ENCODE assay signal across 18 cellular contexts in genomic region chr4:8009710-8010534, GRCh38.
A peak's percentile ranks its signal among the peaks of the same experiment; 100 is the strongest.
DNase-seq lines count a peak whose midpoint lies in the region; ATAC-seq and TF ChIP-seq lines count a peak whose summit lies in the region.
"Had no signal": no experiment of that assay in that cellular context is flagged by ENCODE, and none has a peak within 500 bp of the region (broad histone marks: within the 10 kb centered on the region; RNA-seq: fewer than 3 reads in every experiment).

No MANE protein-coding gene starts in this region.

- H3K79me2 ChIP-seq in neural cell (replicated peaks; ENCODE audit: insufficient read depth, low read length), result no peaks in the 10 kb centered on the region

- no peaks in the 10 kb centered on the region for H3K36me3 Mint-ChIP-seq in type B pancreatic cell
- H3K36me3 Mint-ChIP-seq: activated naive CD4-positive, alpha-beta T cell treated with anti-CD3 and anti-CD28 coated beads, Interleukin-2, amount 50 U/mL, for 72 hours had no signal

- H3K9me3 Mint-ChIP-seq in type B pancreatic cell, result no peaks in the 10 kb centered on the region
- H3K9me3 Mint-ChIP-seq: activated naive CD4-positive, alpha-beta T cell treated with anti-CD3 and anti-CD28 coated beads, Interleukin-2, amount 50 U/mL, for 72 hours; stimulated activated naive CD8-positive, alpha-beta T cell treated with anti-CD3 and anti-CD28 coated beads, Interleukin-15, Interleukin-2, amounts not matched to agents 100 ng/mL and 50 ng/mL, for 24 hours had no signal

- intact Hi-C loops in Right ventricle myocardium superior (cut with DNase I), result no loop called here
- intact Hi-C loops in colonic mucosa (cut with DNase I), result no loop called here

- no peak for ATAC-seq in Right ventricle myocardium superior (ENCODE audit: poor library complexity)
- ATAC-seq in HG03095 (IDR thresholded peaks at IDR 0.05; ENCODE audit: unreplicated experiment), result no peak
- no peak for ATAC-seq in GM21390 (IDR thresholded peaks at IDR 0.05; ENCODE audit: unreplicated experiment)
- ATAC-seq: activated naive CD4-positive, alpha-beta T cell treated with anti-CD3 and anti-CD28 coated beads, Interleukin-2, amount 50 U/mL, for 72 hours; K562 had no signal

- H4K20me1 ChIP-seq in neural cell (ENCODE audit: insufficient read depth), result no peaks in the 10 kb centered on the region

- no peak overlapping the region for H3K9ac ChIP-seq in colonic mucosa (ENCODE audit: low read depth in 2 of 2, low read length in 2 of 2)
- H3K9ac ChIP-seq in neural cell (ENCODE audit: low read length), result peak overlapping the region; percentile 65

- peak overlapping the region; percentile 67 for H3K27ac Mint-ChIP-seq in type B pancreatic cell
- H3K27ac Mint-ChIP-seq: activated naive CD4-positive, alpha-beta T cell treated with anti-CD3 and anti-CD28 coated beads, Interleukin-2, amount 50 U/mL, for 72 hours; stimulated activated naive CD8-positive, alpha-beta T cell treated with anti-CD3 and anti-CD28 coated beads, Interleukin-15, Interleukin-2, amounts not matched to agents 100 ng/mL and 50 ng/mL, for 24 hours had no signal

- DNase-seq in cardiac muscle cell (ENCODE audit: low read depth in 1 of 2, low spot score in 1 of 2) (no peak), Right ventricle myocardium superior (no peak), colonic mucosa (peak; percentile 48), type B pancreatic cell (ENCODE audit: extremely low spot score, unreplicated experiment) (no peak), HEK293T (ENCODE audit: extremely low spot score) (no peak)
- DNase-seq: activated CD8-positive, alpha-beta memory T cell treated with anti-CD3 and anti-CD28 coated beads, Interleukin-2, amount 50 U/mL, for 4 hours; effector CD4-positive, alpha-beta T cell; kidney glomerular epithelial cell; T1000 had no signal

- H3K4me3 ChIP-seq in cardiac muscle cell, result no peak overlapping the region
- H3K4me3 ChIP-seq in colonic mucosa, result no peak overlapping the region
- peak overlapping the region; percentile 55 for H3K4me3 ChIP-seq in neural cell (ENCODE audit: low read length)
- H3K4me3 ChIP-seq: K562, SJSA1 had no signal

- CTCF ChIA-PET in HEK293T (lab: Yijun Ruan, JAX), result no interaction called here

- no peak for TF ChIP-seq EP300 in neural cell (conservative IDR thresholded peaks at IDR 0.05; ENCODE audit: poor library complexity, severe bottlenecking)

- peaks cover 35% of the 10 kb centered on the region for H3K4me1 Mint-ChIP-seq in type B pancreatic cell (ENCODE audit: unreplicated experiment)

- H3K9me2 ChIP-seq in neural cell (ENCODE audit: insufficient read depth, low read length), result no peaks in the 10 kb centered on the region

- H3K4me2 ChIP-seq in neural cell (ENCODE audit: low read length), result peak overlapping the region; percentile 38

- no peaks in the 10 kb centered on the region for H3F3A ChIP-seq in neural cell (ENCODE audit: insufficient read depth, low read length, poor library complexity, severe bottlenecking)

- H3K27me3 Mint-ChIP-seq in type B pancreatic cell, result no peaks in the 10 kb centered on the region
- H3K27me3 Mint-ChIP-seq: stimulated activated naive CD8-positive, alpha-beta T cell treated with anti-CD3 and anti-CD28 coated beads, Interleukin-15, Interleukin-2, amounts not matched to agents 100 ng/mL and 50 ng/mL, for 24 hours had no signal

- H3K27ac ChIP-seq in cardiac muscle cell (peak overlapping the region; percentile 58), colonic mucosa (no peak overlapping the region), neural cell (ENCODE audit: low read length) (peak overlapping the region; percentile 89)
- H3K27ac ChIP-seq: brain microvascular endothelial cell, HL-60, SJSA1 had no signal

- H2AFZ ChIP-seq in neural cell (ENCODE audit: low read depth, low read length), result no peak overlapping the region

- POLR2A ChIA-PET in HEK293T (lab: Yijun Ruan, JAX), result no interaction called here

- TF ChIP-seq CTCF in cardiac muscle cell (IDR thresholded peaks at IDR 0.05; ENCODE audit: low read depth, low read length) (no peak), colonic mucosa (IDR thresholded peaks at IDR 0.05) (no peak), neural cell (IDR thresholded peaks at IDR 0.05; ENCODE audit: poor library complexity, severe bottlenecking) (no peak), type B pancreatic cell (conservative IDR thresholded peaks at IDR 0.05) (no peak)

- H3K27me3 ChIP-seq in cardiac muscle cell, result no peaks in the 10 kb centered on the region
- no peaks in the 10 kb centered on the region for H3K27me3 ChIP-seq in colonic mucosa
- H3K27me3 ChIP-seq in neural cell (ENCODE audit: insufficient read depth, low read depth, low read length), result no peaks in the 10 kb centered on the region

- H3K4me3 Mint-ChIP-seq in type B pancreatic cell, result peak overlapping the region; percentile 78
- H3K4me3 Mint-ChIP-seq: stimulated activated naive CD8-positive, alpha-beta T cell treated with anti-CD3 and anti-CD28 coated beads, Interleukin-15, Interleukin-2, amounts not matched to agents 100 ng/mL and 50 ng/mL, for 24 hours had no signal

- H3K9me3 ChIP-seq in cardiac muscle cell (ENCODE audit: low read depth) (no peaks in the 10 kb centered on the region), colonic mucosa (no peaks in the 10 kb centered on the region), neural cell (ENCODE audit: low read length) (no peaks in the 10 kb centered on the region)
- H3K9me3 ChIP-seq: SJSA1 had no signal

- H3K4me1 ChIP-seq in cardiac muscle cell (ENCODE audit: low read depth) (peaks cover 17% of the 10 kb centered on the region), colonic mucosa (no peaks in the 10 kb centered on the region)
- H3K4me1 ChIP-seq: SJSA1 had no signal

- H3K36me3 ChIP-seq in cardiac muscle cell, result no peaks in the 10 kb centered on the region
- H3K36me3 ChIP-seq in colonic mucosa, result no peaks in the 10 kb centered on the region
- H3K36me3 ChIP-seq in neural cell (ENCODE audit: insufficient read depth, low read length), result no peaks in the 10 kb centered on the region
- H3K36me3 ChIP-seq: brain microvascular endothelial cell, SJSA1 had no signal

- no peak for TF ChIP-seq RAD21 in neural cell (conservative IDR thresholded peaks at IDR 0.05)

TF ChIP-seq in neural cell, 6 proteins besides CTCF, POLR2A, EP300 and RAD21 (continues in another document):
- TF ChIP-seq SMC3 (conservative IDR thresholded peaks at IDR 0.05; ENCODE audit: poor library complexity) (no peak), REST (IDR thresholded peaks at IDR 0.05; ENCODE audit: borderline replicate concordance) (no peak), MXI1 (conservative IDR thresholded peaks at IDR 0.05; ENCODE audit: poor library complexity, severe bottlenecking) (no peak), TAF1 (IDR thresholded peaks at IDR 0.05; ENCODE audit: low read depth) (no peak)

TF ChIP-seq in HEK293T, 16 proteins besides CTCF, POLR2A, EP300 and RAD21:
- TF ChIP-seq LEF1 (IDR thresholded peaks at IDR 0.05; ENCODE audit: borderline replicate concordance) (no peak), ZNF384 (IDR thresholded peaks at IDR 0.05) (no peak), NFRKB (IDR thresholded peaks at IDR 0.05) (no peak), FOXK2 (IDR thresholded peaks at IDR 0.05) (no peak), SUZ12 (IDR thresholded peaks at IDR 0.05) (no peak), L3MBTL2 (conservative IDR thresholded peaks at IDR 0.05) (no peak), PKNOX1 (IDR thresholded peaks at IDR 0.05) (no peak), ELF4 (IDR thresholded peaks at IDR 0.05) (no peak), SP1 (IDR thresholded peaks at IDR 0.05) (no peak), FOXM1 (IDR thresholded peaks at IDR 0.05; ENCODE audit: borderline replicate concordance) (no peak), ARNT (IDR thresholded peaks at IDR 0.05) (no peak), CTBP1 (IDR thresholded peaks at IDR 0.05; ENCODE audit: borderline replicate concordance) (no peak), TARDBP (IDR thresholded peaks at IDR 0.05) (no peak), FOXA1 (IDR thresholded peaks at IDR 0.05) (no peak), BHLHE40 (IDR thresholded peaks at IDR 0.05; ENCODE audit: borderline replicate concordance) (no peak), HDGF (IDR thresholded peaks at IDR 0.05; ENCODE audit: borderline replicate concordance) (no peak)
TF ChIP-seq in HEK293T: peak in this region for 0.
